ENCODE assay signal across 13 cellular contexts in the genomic region with DNA sequence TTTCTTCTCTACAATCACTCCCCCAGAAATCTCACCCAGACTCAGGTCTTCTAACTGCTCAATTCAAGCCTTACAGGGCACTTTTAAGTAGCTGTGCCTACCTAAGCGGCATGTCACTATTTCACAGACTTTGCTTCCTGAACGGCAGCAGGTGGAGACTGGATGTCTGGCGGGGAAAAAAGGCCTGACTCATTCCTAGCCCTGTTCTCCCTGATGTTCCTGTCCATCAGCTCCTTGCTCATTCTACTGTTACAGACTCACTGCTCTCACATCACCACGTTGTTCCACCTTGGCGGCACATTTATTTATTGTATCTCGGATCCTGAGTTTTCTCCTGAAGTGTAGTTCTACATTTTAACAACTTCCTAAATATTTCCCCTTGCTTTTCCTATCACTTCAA. TPM values are rescaled to one million over a fixed set of nuclear protein-coding genes. Genes with fewer than 3 reads are reported as not detected.
A peak's percentile ranks its signal among the peaks of the same experiment; 100 is the strongest.
DNase-seq lines count a peak whose midpoint lies in the region; ATAC-seq, FAIRE-seq and TF ChIP-seq lines count a peak whose summit lies in the region.
"Had no signal": no experiment of that assay in that cellular context is flagged by ENCODE, and none has a peak within 500 bp of the region (broad histone marks: within the 10 kb centered on the region; RNA-seq: fewer than 3 reads in every experiment).

No MANE protein-coding gene starts in this region.

- FAIRE-seq in small intestine (lab: Jason Lieb, UNC): no peak

- H3K4me2 ChIP-seq in PC-9: peak overlapping the region; percentile 80

- H3K9me3 ChIP-seq in PC-9 (ENCODE audit: insufficient read depth, low read depth) (no peaks in the 10 kb centered on the region), small intestine (ENCODE audit: control insufficient read depth, low read depth) (no peaks in the 10 kb centered on the region)
- H3K9me3 ChIP-seq: heart right ventricle had no signal

- peak overlapping the region; percentile 47 for H3K4me3 ChIP-seq in PC-9
- no peak overlapping the region for H3K4me3 ChIP-seq in small intestine (ENCODE audit: low read depth in 1 of 2, low read length in 2 of 2)
- H3K4me3 ChIP-seq: heart right ventricle had no signal

- H3K27ac ChIP-seq in PC-9: peak overlapping the region; percentile 98
- no peak overlapping the region for H3K27ac ChIP-seq in foreskin keratinocyte
- no peak overlapping the region for H3K27ac ChIP-seq in small intestine (ENCODE audit: low read depth in 1 of 2, low read length in 1 of 2)
- H3K27ac ChIP-seq: heart right ventricle had no signal

- no TSS peak for BruUV-seq in PC-9 (replicated peaks; lab: Mats Ljungman, UMichigan)

- peak; percentile 15 for DNase-seq in HEK293T (ENCODE audit: extremely low spot score)
- peak; percentile 83 to 96 for DNase-seq in PC-9
- peak; percentile 55 to 80 for DNase-seq in foreskin keratinocyte
- peak; percentile 84 for DNase-seq in small intestine
- no peak for DNase-seq in D341Med (ENCODE audit: low spot score)
- DNase-seq in occipital lobe (lab: John Stamatoyannopoulos, UW): no peak
- DNase-seq in HuH-7.5 (ENCODE audit: low spot score): no peak
- DNase-seq: activated T-cell treated with anti-CD3 and anti-CD28 coated beads, Interleukin-2, amount 50 U/mL, for 24 hours; cerebellar nuclear complex; GDM1; heart right ventricle; naive B cell had no signal

- no peaks in the 10 kb centered on the region for H3K9me2 ChIP-seq in PC-9 (ENCODE audit: insufficient read depth)

- no peaks in the 10 kb centered on the region for H3K36me3 ChIP-seq in PC-9 (ENCODE audit: low read depth)
- no peaks in the 10 kb centered on the region for H3K36me3 ChIP-seq in small intestine (ENCODE audit: control insufficient read depth in 2 of 2, insufficient read depth in 2 of 2, low read length in 2 of 2)
- H3K36me3 ChIP-seq: heart right ventricle had no signal

- intact Hi-C loops in PC-9 (cut with micrococcal nuclease; ENCODE audit: unreplicated experiment): no loop called here

- CTCF ChIA-PET in HEK293T (lab: Yijun Ruan, JAX): interaction anchor here (0.8 kb wide), 1 partner anchor 8 kb away, joined by 3 read pairs; no protein-coding TSS in a partner anchor
- CTCF ChIA-PET in PC-9 (lab: Charles Lee): no interaction called here

- POLR2A ChIA-PET in HEK293T (lab: Yijun Ruan, JAX): interaction anchor here (0.8 to 1.2 kb wide), 3 partner anchors 24 to 238 kb away, joined by 3 read pairs; no protein-coding TSS in a partner anchor
- POLR2A ChIA-PET in PC-9 (lab: Charles Lee; ENCODE audit: unreplicated experiment): interaction anchor here (0.6 to 0.8 kb wide), 4 partner anchors 13 to 521 kb away, joined by 3 to 11 read pairs (median 6); no protein-coding TSS in a partner anchor

- TF ChIP-seq CTCF in PC-9 (conservative IDR thresholded peaks at IDR 0.05) (no peak), foreskin keratinocyte (conservative IDR thresholded peaks at IDR 0.05) (peak; percentile 13)

- no peaks in the 10 kb centered on the region for H4K20me1 ChIP-seq in PC-9 (ENCODE audit: insufficient read depth)

- H3K79me2 ChIP-seq in PC-9 (ENCODE audit: low read depth): peaks cover 11% of the 10 kb centered on the region; the same call in 1 of the 2 replicates

- H3K27me3 ChIP-seq in PC-9 (ENCODE audit: insufficient read depth, low read depth) (no peaks in the 10 kb centered on the region), foreskin keratinocyte (no peaks in the 10 kb centered on the region), small intestine (ENCODE audit: control insufficient read depth in 2 of 2, insufficient read depth in 2 of 2, low read length in 2 of 2) (no peaks in the 10 kb centered on the region)

- peaks cover 45% of the 10 kb centered on the region for H3F3A ChIP-seq in PC-9 (ENCODE audit: insufficient read depth, low read depth)

- H2AFZ ChIP-seq in PC-9: peak overlapping the region; percentile 74

- ATAC-seq in foreskin keratinocyte (peak; percentile 89), HG03196 (IDR thresholded peaks at IDR 0.05; ENCODE audit: unreplicated experiment) (no peak)
- ATAC-seq: heart right ventricle had no signal

- H3K4me1 ChIP-seq in PC-9 (replicated peaks; ENCODE audit: insufficient read depth) (peaks cover 51% of the 10 kb centered on the region), foreskin keratinocyte (peaks cover 16% of the 10 kb centered on the region), small intestine (ENCODE audit: control insufficient read depth in 2 of 2, insufficient read depth in 1 of 2, low read depth in 1 of 2, low read length in 1 of 2) (peaks cover 0 to 5% of the 10 kb centered on the region in 2 donors)
- H3K4me1 ChIP-seq: heart right ventricle had no signal

- 13 to 49% (median 22%) methylated on average over 6 of the region's 6 CpGs for WGBS in small intestine, 3 donors

TF ChIP-seq in HEK293T, 16 proteins besides CTCF, POLR2A, EP300 and RAD21:
- no peak for TF ChIP-seq FOXK2 (IDR thresholded peaks at IDR 0.05)
- TF ChIP-seq, protein P1, sequence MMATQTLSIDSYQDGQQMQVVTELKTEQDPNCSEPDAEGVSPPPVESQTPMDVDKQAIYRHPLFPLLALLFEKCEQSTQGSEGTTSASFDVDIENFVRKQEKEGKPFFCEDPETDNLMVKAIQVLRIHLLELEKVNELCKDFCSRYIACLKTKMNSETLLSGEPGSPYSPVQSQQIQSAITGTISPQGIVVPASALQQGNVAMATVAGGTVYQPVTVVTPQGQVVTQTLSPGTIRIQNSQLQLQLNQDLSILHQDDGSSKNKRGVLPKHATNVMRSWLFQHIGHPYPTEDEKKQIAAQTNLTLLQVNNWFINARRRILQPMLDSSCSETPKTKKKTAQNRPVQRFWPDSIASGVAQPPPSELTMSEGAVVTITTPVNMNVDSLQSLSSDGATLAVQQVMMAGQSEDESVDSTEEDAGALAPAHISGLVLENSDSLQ (IDR thresholded peaks at IDR 0.05): peak; percentile 47

RNA-seq across cellular contexts. Expression of a gene that starts 52.6 kb away (rescaled TPM):
- 48.3 and 66.5 TPM in 2 replicates for total RNA-seq in PC-9 (2021)
- total RNA-seq in foreskin keratinocyte: 45.3 and 46.0 TPM in 2 replicates
- 8.2 and 9.2 TPM in 2 replicates for polyA plus RNA-seq in foreskin keratinocyte
- 10 to 100 TPM in 1 of 3 donors, 1 to 10 TPM in 2; 7.0 to 17.1 (median 9.6) TPM for polyA plus RNA-seq in small intestine
- 117 TPM for total RNA-seq in occipital lobe

Comparison
In these comparisons a context has a peak if more than half of its experiments do, and no peak if none do; other contexts are left out.
1. DNase-seq: peak in HEK293T (single experiment), PC-9 (2 of 2), foreskin keratinocyte (2 of 2) and small intestine (single experiment); none in D341Med (single experiment), occipital lobe (single experiment) and HuH-7.5 (single experiment).